Comparison of ENCODE assay signal across 8 cellular contexts in the genomic region with DNA sequence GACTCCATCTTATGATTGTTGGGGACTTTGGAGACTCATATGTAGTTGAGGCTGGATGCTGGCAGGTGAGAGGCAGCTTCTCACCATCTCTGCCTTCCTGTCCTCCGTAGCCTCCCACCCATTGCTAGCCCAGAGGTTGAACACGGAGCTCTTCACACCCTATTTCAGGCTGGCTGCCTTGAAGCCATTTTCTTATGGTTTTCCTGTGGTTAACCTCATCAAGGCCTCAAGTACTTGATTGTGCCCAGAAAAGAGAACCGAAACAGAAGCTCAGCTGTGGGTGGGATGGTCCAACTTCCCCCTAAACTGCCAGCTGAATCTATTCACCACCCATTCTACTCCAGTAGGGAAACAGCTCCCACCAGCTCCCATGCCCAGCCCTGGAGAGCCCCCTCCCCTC.
DNase-seq lines count a peak whose midpoint lies in the region; ATAC-seq and TF ChIP-seq lines count a peak whose summit lies in the region.

No MANE protein-coding gene starts in this region.

- no peaks in the 10 kb centered on the region for H3K9me3 ChIP-seq in CD4-positive, CD25-positive, alpha-beta regulatory T cell (ENCODE audit: control insufficient read depth in 2 of 2, low read length in 2 of 2)
- H3K9me3 ChIP-seq in neural progenitor cell (ENCODE audit: low read depth) = no peaks in the 10 kb centered on the region

- no peak overlapping the region for H3K9ac ChIP-seq in neural progenitor cell

- H3K27me3 Mint-ChIP-seq in CD4-positive, CD25-positive, alpha-beta regulatory T cell = peaks cover 43% of the 10 kb centered on the region
- H3K27me3 Mint-ChIP-seq in activated CD4-positive, alpha-beta memory T cell treated with anti-CD3 and anti-CD28 coated beads, Interleukin-2, amount 10 ng/mL, durations not matched to agents 7 days and 5 days = peaks cover 86% of the 10 kb centered on the region
- H3K27me3 Mint-ChIP-seq in neural progenitor cell (ENCODE audit: insufficient read depth, low read depth) (peaks cover 5% of the 10 kb centered on the region), CD14-positive monocyte (ENCODE audit: low read depth in 3 of 3) (peaks cover 90 to 99% (median 95%) of the 10 kb centered on the region in 3 donors)

- POLR2A ChIA-PET in activated CD4-positive, alpha-beta memory T cell treated with anti-CD3 and anti-CD28 coated beads, Interleukin-2, amount 10 ng/mL, durations not matched to agents 7 days and 5 days (lab: Charles Lee) = interaction anchor here (0.6 to 1.6 kb wide), 4 partner anchors 11 to 763 kb away, joined by 3 to 5 read pairs (median 3); no protein-coding TSS in a partner anchor

- no peak overlapping the region for H3K27ac ChIP-seq in CD4-positive, CD25-positive, alpha-beta regulatory T cell (ENCODE audit: insufficient read depth, low read length, poor library complexity, severe bottlenecking)
- H3K27ac ChIP-seq in neural progenitor cell = no peak overlapping the region

- H3K4me1 ChIP-seq in CD4-positive, CD25-positive, alpha-beta regulatory T cell (ENCODE audit: control insufficient read depth, insufficient read depth, low read length, poor library complexity, severe bottlenecking) = peaks cover 26% of the 10 kb centered on the region
- H3K4me1 ChIP-seq in neural progenitor cell = peaks cover 5% of the 10 kb centered on the region

- no peaks in the 10 kb centered on the region for H3K36me3 ChIP-seq in CD4-positive, CD25-positive, alpha-beta regulatory T cell (ENCODE audit: control insufficient read depth, insufficient read depth, low read length)
- no peaks in the 10 kb centered on the region for H3K36me3 ChIP-seq in neural progenitor cell

- peak overlapping the region; percentile 20 to 66 (median 52) for H3K4me3 Mint-ChIP-seq in CD4-positive, CD25-positive, alpha-beta regulatory T cell
- no peak overlapping the region for H3K4me3 Mint-ChIP-seq in activated CD4-positive, alpha-beta memory T cell treated with anti-CD3 and anti-CD28 coated beads, Interleukin-2, amount 10 ng/mL, durations not matched to agents 7 days and 5 days
- no peak overlapping the region for H3K4me3 Mint-ChIP-seq in neural progenitor cell
- peak overlapping the region in 1 of 2 donors; percentile 65 for H3K4me3 Mint-ChIP-seq in CD14-positive monocyte

- H3K27me3 ChIP-seq in CD4-positive, CD25-positive, alpha-beta regulatory T cell (ENCODE audit: control insufficient read depth, insufficient read depth, low read length) = peaks cover 41% of the 10 kb centered on the region
- no peaks in the 10 kb centered on the region for H3K27me3 ChIP-seq in neural progenitor cell

- H3K4me3 ChIP-seq in CD4-positive, CD25-positive, alpha-beta regulatory T cell (ENCODE audit: low read depth, low read length) = peak overlapping the region; percentile 35
- H3K4me3 ChIP-seq in neural progenitor cell = no peak overlapping the region

- no peak overlapping the region for H2AFZ ChIP-seq in neural progenitor cell (replicated peaks)

- H3K4me2 ChIP-seq in neural progenitor cell = no peak overlapping the region

- H3K9me3 Mint-ChIP-seq in CD4-positive, CD25-positive, alpha-beta regulatory T cell = peaks cover 0 to 2% (median 0%) of the 10 kb centered on the region in 7 donors
- H3K9me3 Mint-ChIP-seq in activated CD4-positive, alpha-beta memory T cell treated with anti-CD3 and anti-CD28 coated beads, Interleukin-2, amount 10 ng/mL, durations not matched to agents 7 days and 5 days = no peaks in the 10 kb centered on the region
- H3K9me3 Mint-ChIP-seq in neural progenitor cell = no peaks in the 10 kb centered on the region
- peaks cover 6 to 38% (median 27%) of the 10 kb centered on the region in 7 donors for H3K9me3 Mint-ChIP-seq in CD14-positive monocyte

- ATAC-seq in CD4-positive, CD25-positive, alpha-beta regulatory T cell (ENCODE audit: low read depth in 2 of 2) = peak; percentile 80 to 84
- ATAC-seq in GM19455 (IDR thresholded peaks at IDR 0.05; ENCODE audit: unreplicated experiment) (peak; percentile 100), HG03469 (IDR thresholded peaks at IDR 0.05; ENCODE audit: unreplicated experiment) (peak; percentile 99)

- DNase-seq in CD4-positive, CD25-positive, alpha-beta regulatory T cell = peak; percentile 19 to 88 (median 74)
- DNase-seq in activated CD4-positive, alpha-beta memory T cell treated with anti-CD3 and anti-CD28 coated beads, Interleukin-2, amount 10 ng/mL, durations not matched to agents 7 days and 5 days = peak; percentile 73
- peak; percentile 6 to 11 for DNase-seq in stimulated activated CD4-positive, alpha-beta T cell treated with anti-CD3 and anti-CD28 coated beads, Interleukin-4, amount 100 ng/mL, for 48 hours (ENCODE audit: low read depth in 2 of 2)
- DNase-seq in neural progenitor cell (ENCODE audit: low spot score) (no peak), CD14-positive monocyte (ENCODE audit: low spot score) (no peak), hypothalamus (lab: John Stamatoyannopoulos, UW) (no peak)

- TF ChIP-seq CTCF in neural progenitor cell (IDR thresholded peaks at IDR 0.05) (no peak), CD14-positive monocyte (IDR thresholded peaks at IDR 0.05) (no peak)

- H3F3A ChIP-seq in neural progenitor cell (ENCODE audit: low read depth) = no peaks in the 10 kb centered on the region

- H3K27ac Mint-ChIP-seq in CD4-positive, CD25-positive, alpha-beta regulatory T cell = peak overlapping the region in 2 of 3 donors; percentile 38 to 67
- H3K27ac Mint-ChIP-seq in activated CD4-positive, alpha-beta memory T cell treated with anti-CD3 and anti-CD28 coated beads, Interleukin-2, amount 10 ng/mL, durations not matched to agents 7 days and 5 days = peak overlapping the region; percentile 58
- H3K27ac Mint-ChIP-seq in neural progenitor cell (no peak overlapping the region), CD14-positive monocyte (no peak overlapping the region)

- H3K36me3 Mint-ChIP-seq in CD4-positive, CD25-positive, alpha-beta regulatory T cell = no peaks in the 10 kb centered on the region
- no peaks in the 10 kb centered on the region for H3K36me3 Mint-ChIP-seq in activated CD4-positive, alpha-beta memory T cell treated with anti-CD3 and anti-CD28 coated beads, Interleukin-2, amount 10 ng/mL, durations not matched to agents 7 days and 5 days (ENCODE audit: low read depth)
- H3K36me3 Mint-ChIP-seq in neural progenitor cell = no peaks in the 10 kb centered on the region
- peaks cover 0 to 2% of the 10 kb centered on the region in 2 donors for H3K36me3 Mint-ChIP-seq in CD14-positive monocyte

- H3K79me2 ChIP-seq in neural progenitor cell (ENCODE audit: low read depth) = no peaks in the 10 kb centered on the region

- no peaks in the 10 kb centered on the region for H4K20me1 ChIP-seq in neural progenitor cell (ENCODE audit: low read depth)

- CTCF ChIA-PET in activated CD4-positive, alpha-beta memory T cell treated with anti-CD3 and anti-CD28 coated beads, Interleukin-2, amount 10 ng/mL, durations not matched to agents 7 days and 5 days (lab: Charles Lee) = interaction anchor here (0.9 to 3.3 kb wide), 9 partner anchors 10 to 764 kb away, joined by 3 to 57 read pairs (median 4); no protein-coding TSS in a partner anchor

- intact Hi-C loops in CD14-positive monocyte (cut with micrococcal nuclease) = no loop called here

- peaks cover 21 to 44% (median 26%) of the 10 kb centered on the region in 4 donors for H3K4me1 Mint-ChIP-seq in CD4-positive, CD25-positive, alpha-beta regulatory T cell
- peaks cover 25% of the 10 kb centered on the region for H3K4me1 Mint-ChIP-seq in activated CD4-positive, alpha-beta memory T cell treated with anti-CD3 and anti-CD28 coated beads, Interleukin-2, amount 10 ng/mL, durations not matched to agents 7 days and 5 days
- H3K4me1 Mint-ChIP-seq in neural progenitor cell (no peaks in the 10 kb centered on the region), CD14-positive monocyte (peaks cover 9% of the 10 kb centered on the region)

Comparison
In these comparisons a context has a peak if more than half of its experiments do, and no peak if none do; other contexts are left out.
1. DNase-seq: peak in CD4-positive, CD25-positive, alpha-beta regulatory T cell (3 of 3), activated CD4-positive, alpha-beta memory T cell treated with anti-CD3 and anti-CD28 coated beads, Interleukin-2, amount 10 ng/mL, durations not matched to agents 7 days and 5 days (single experiment) and stimulated activated CD4-positive, alpha-beta T cell treated with anti-CD3 and anti-CD28 coated beads, Interleukin-4, amount 100 ng/mL, for 48 hours (2 of 2); none in neural progenitor cell (single experiment), CD14-positive monocyte (single experiment) and hypothalamus (0 of 51).
2. H3K27ac Mint-ChIP-seq: peak in CD4-positive, CD25-positive, alpha-beta regulatory T cell (2 of 3) and activated CD4-positive, alpha-beta memory T cell treated with anti-CD3 and anti-CD28 coated beads, Interleukin-2, amount 10 ng/mL, durations not matched to agents 7 days and 5 days (single experiment); none in neural progenitor cell (single experiment) and CD14-positive monocyte (0 of 7).
3. H3K4me3 Mint-ChIP-seq: peak in CD4-positive, CD25-positive, alpha-beta regulatory T cell (4 of 4); none in activated CD4-positive, alpha-beta memory T cell treated with anti-CD3 and anti-CD28 coated beads, Interleukin-2, amount 10 ng/mL, durations not matched to agents 7 days and 5 days (single experiment) and neural progenitor cell (single experiment).
4. Peak in every context shown above with its lines, with median percentiles within 50 percentile points of each other: ATAC-seq.